ENCODE assay signal across 8 cellular contexts in the genomic region with DNA sequence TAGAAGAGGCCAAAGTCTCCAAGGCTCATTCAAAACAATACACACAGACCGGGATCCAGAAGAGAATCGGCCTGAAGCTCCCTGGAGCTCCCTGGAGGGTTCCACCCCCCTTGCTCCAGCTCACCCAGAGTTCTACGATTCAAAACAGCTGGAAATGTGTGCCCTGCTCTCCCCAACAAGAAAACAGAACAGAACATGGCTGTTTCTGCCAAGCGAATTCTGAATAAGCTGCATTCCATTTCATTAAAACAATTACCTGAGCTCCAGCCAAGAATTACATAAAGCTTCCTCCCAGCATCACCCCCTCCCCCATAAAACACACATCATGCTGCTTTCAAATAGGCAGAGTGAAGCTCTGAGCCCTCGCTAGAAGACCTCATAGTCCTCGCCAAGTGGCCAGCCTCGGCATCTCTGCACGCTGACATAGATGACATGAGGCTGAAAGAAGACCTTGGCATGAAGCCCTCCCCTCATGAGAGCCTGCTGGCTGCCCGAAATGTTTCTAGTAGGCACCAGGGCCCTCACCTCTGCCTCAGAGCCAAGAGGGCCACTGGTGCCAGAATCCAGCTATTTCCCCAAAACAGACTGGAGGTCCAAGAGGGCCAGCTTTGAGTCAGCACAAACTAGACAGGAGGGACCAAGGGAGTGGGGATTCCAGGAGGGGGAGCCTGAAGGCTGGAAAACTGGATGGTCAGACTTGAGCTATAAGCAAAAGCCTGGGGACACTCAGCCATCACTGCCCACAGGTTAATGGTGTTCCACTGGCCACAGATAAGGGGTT. TPM values are rescaled to one million over a fixed set of nuclear protein-coding genes. Genes with fewer than 3 reads are reported as not detected.
DNase-seq lines count a peak whose midpoint lies in the region.

No MANE protein-coding gene starts in this region.

- H3K4me1 ChIP-seq in trophoblast cell (ENCODE audit: control insufficient read depth in 1 of 2, insufficient read depth in 2 of 2, low read length in 2 of 2) (peaks cover 22 to 27% of the 10 kb centered on the region in 2 experiments), SJCRH30 (peaks cover 15% of the 10 kb centered on the region; the same call in 1 of the 2 replicates)

- no peak overlapping the region for H2BK12ac ChIP-seq in trophoblast cell (ENCODE audit: low read length)

- H2BK120ac ChIP-seq in trophoblast cell (ENCODE audit: insufficient read depth, low read length, poor library complexity), result no peak overlapping the region

- H3K27ac Mint-ChIP-seq in activated T-helper 1 cell treated with anti-CD3 and anti-CD28 coated beads, Interleukin-12 subunit alpha, Interleukin-12 subunit beta, Interleukin-2, Interleukin-4 antibody, amounts not matched to agents 30 ng/mL and 10 ng/mL and 1 ng/mL, durations not matched to agents 14 hours and 24 hours and 36 hours, result peak overlapping the region; percentile 22

- WGBS in trophoblast cell (ENCODE audit: extremely low coverage, insufficient coverage, insufficient read length), result no CpG with 5 or more reads among the region's 9 CpGs

- H3K14ac ChIP-seq in trophoblast cell (ENCODE audit: low read length), result no peak overlapping the region

- H3K9me3 Mint-ChIP-seq in activated T-helper 1 cell treated with anti-CD3 and anti-CD28 coated beads, Interleukin-12 subunit alpha, Interleukin-12 subunit beta, Interleukin-2, Interleukin-4 antibody, amounts not matched to agents 30 ng/mL and 10 ng/mL and 1 ng/mL, durations not matched to agents 14 hours and 24 hours and 36 hours, result no peaks in the 10 kb centered on the region

- H3K27ac ChIP-seq in trophoblast cell (ENCODE audit: low read depth, low read length) (no peak overlapping the region), SJCRH30 (no peak overlapping the region)

- H3K36me3 ChIP-seq in trophoblast cell (ENCODE audit: control insufficient read depth in 1 of 2, insufficient read depth in 2 of 2, low read length in 2 of 2) (peaks cover 6 to 13% of the 10 kb centered on the region in 2 experiments), SJCRH30 (peaks cover 9% of the 10 kb centered on the region; the same call in 1 of the 2 replicates)

- DNase-seq in GM04503 (ENCODE audit: low read depth) (peak; percentile 95), glomerular visceral epithelial cell (ENCODE audit: extremely low spot score) (peak; percentile 72), trophoblast cell (no peak), SJCRH30 (no peak), COLO668 (lab: John Stamatoyannopoulos, UW; ENCODE audit: unreplicated experiment) (no peak), KG1 (lab: John Stamatoyannopoulos, UW) (no peak), SHP77 (lab: John Stamatoyannopoulos, UW) (no peak)
- no peak for DNase-seq in activated T-helper 1 cell treated with anti-CD3 and anti-CD28 coated beads, Interleukin-12 subunit alpha, Interleukin-12 subunit beta, Interleukin-2, Interleukin-4 antibody, amounts not matched to agents 30 ng/mL and 10 ng/mL and 1 ng/mL, durations not matched to agents 14 hours and 24 hours and 36 hours (ENCODE audit: low spot score)

- H3K9me3 ChIP-seq in trophoblast cell (ENCODE audit: insufficient read depth, low read depth, low read length), result no peaks in the 10 kb centered on the region
- H3K9me3 ChIP-seq in SJCRH30 (replicated peaks), result no peaks in the 10 kb centered on the region

- no peak overlapping the region for H2BK5ac ChIP-seq in trophoblast cell (ENCODE audit: low read depth, low read length, poor library complexity)

- no peak overlapping the region for H4K12ac ChIP-seq in trophoblast cell (ENCODE audit: low read depth, low read length)

- H3K27me3 ChIP-seq in trophoblast cell (ENCODE audit: insufficient read depth, low read length), result no peaks in the 10 kb centered on the region
- H3K27me3 ChIP-seq in SJCRH30, result no peaks in the 10 kb centered on the region

- no peak overlapping the region for H3K4me3 ChIP-seq in trophoblast cell (ENCODE audit: low read depth, low read length)
- H3K4me3 ChIP-seq in SJCRH30, result no peak overlapping the region

- H3K4me2 ChIP-seq in trophoblast cell (ENCODE audit: low read length), result no peak overlapping the region

- no peak overlapping the region for H3K9ac ChIP-seq in trophoblast cell (ENCODE audit: low read length)

- peaks cover 16% of the 10 kb centered on the region for H3K36me3 Mint-ChIP-seq in activated T-helper 1 cell treated with anti-CD3 and anti-CD28 coated beads, Interleukin-12 subunit alpha, Interleukin-12 subunit beta, Interleukin-2, Interleukin-4 antibody, amounts not matched to agents 30 ng/mL and 10 ng/mL and 1 ng/mL, durations not matched to agents 14 hours and 24 hours and 36 hours (ENCODE audit: low read depth)

- peaks cover 4% of the 10 kb centered on the region for H3K79me1 ChIP-seq in trophoblast cell (ENCODE audit: low read length)

- H3K23ac ChIP-seq in trophoblast cell (ENCODE audit: low read length), result no peak overlapping the region

- no peak overlapping the region for H2AFZ ChIP-seq in trophoblast cell (ENCODE audit: insufficient read depth, low read length, poor library complexity)

- no peak overlapping the region for H4K8ac ChIP-seq in trophoblast cell (ENCODE audit: low read depth, low read length)

- H3K4me3 Mint-ChIP-seq in activated T-helper 1 cell treated with anti-CD3 and anti-CD28 coated beads, Interleukin-12 subunit alpha, Interleukin-12 subunit beta, Interleukin-2, Interleukin-4 antibody, amounts not matched to agents 30 ng/mL and 10 ng/mL and 1 ng/mL, durations not matched to agents 14 hours and 24 hours and 36 hours, result no peak overlapping the region

- H3K18ac ChIP-seq in trophoblast cell (ENCODE audit: low read length), result no peak overlapping the region

- intact Hi-C loops in activated T-helper 1 cell treated with anti-CD3 and anti-CD28 coated beads, Interleukin-12 subunit alpha, Interleukin-12 subunit beta, Interleukin-2, Interleukin-4 antibody, amounts not matched to agents 30 ng/mL and 10 ng/mL and 1 ng/mL, durations not matched to agents 14 hours and 24 hours and 36 hours (cut with micrococcal nuclease), result no loop called here

- peaks cover 92% of the 10 kb centered on the region for H3K4me1 Mint-ChIP-seq in activated T-helper 1 cell treated with anti-CD3 and anti-CD28 coated beads, Interleukin-12 subunit alpha, Interleukin-12 subunit beta, Interleukin-2, Interleukin-4 antibody, amounts not matched to agents 30 ng/mL and 10 ng/mL and 1 ng/mL, durations not matched to agents 14 hours and 24 hours and 36 hours (ENCODE audit: low read depth)

- H3K27me3 Mint-ChIP-seq in activated T-helper 1 cell treated with anti-CD3 and anti-CD28 coated beads, Interleukin-12 subunit alpha, Interleukin-12 subunit beta, Interleukin-2, Interleukin-4 antibody, amounts not matched to agents 30 ng/mL and 10 ng/mL and 1 ng/mL, durations not matched to agents 14 hours and 24 hours and 36 hours (ENCODE audit: insufficient read depth), result no peaks in the 10 kb centered on the region

- peaks cover 40% of the 10 kb centered on the region for H3K79me2 ChIP-seq in trophoblast cell (ENCODE audit: control insufficient read depth, insufficient read depth, low read length, poor library complexity)

- no peak overlapping the region for H2AK5ac ChIP-seq in trophoblast cell (ENCODE audit: low read length)

- H4K91ac ChIP-seq in trophoblast cell (ENCODE audit: low read depth, low read length), result no peak overlapping the region

- H3K4ac ChIP-seq in trophoblast cell (ENCODE audit: low read depth, low read length), result peak overlapping the region; percentile 91

RNA-seq across cellular contexts. Expression of a gene that starts 8.3 kb away (rescaled TPM):
- total RNA-seq in activated T-helper 1 cell treated with anti-CD3 and anti-CD28 coated beads, Interleukin-12 subunit alpha, Interleukin-12 subunit beta, Interleukin-2, Interleukin-4 antibody, amounts not matched to agents 30 ng/mL and 10 ng/mL and 1 ng/mL, durations not matched to agents 14 hours and 24 hours and 36 hours, result 53.0 and 57.7 TPM in 2 replicates
- 99.6 and 100 TPM in 2 replicates for polyA plus RNA-seq in trophoblast cell (2013)
- total RNA-seq in SJCRH30 (2014; rRNA removed; shearing (Covaris generic)), result 23.2 and 29.7 TPM in 2 replicates

RNA-seq across cellular contexts. Expression of a gene that starts 34.5 kb away (rescaled TPM):
- total RNA-seq in activated T-helper 1 cell treated with anti-CD3 and anti-CD28 coated beads, Interleukin-12 subunit alpha, Interleukin-12 subunit beta, Interleukin-2, Interleukin-4 antibody, amounts not matched to agents 30 ng/mL and 10 ng/mL and 1 ng/mL, durations not matched to agents 14 hours and 24 hours and 36 hours, result 5,055 and 7,832 TPM in 2 replicates
- polyA plus RNA-seq in trophoblast cell (2013), result not detected in 2 replicates
- under 0.01 TPM in 1 of 2 replicates, not detected in the other for total RNA-seq in SJCRH30 (2014; rRNA removed; shearing (Covaris generic))

RNA-seq across cellular contexts. Expression of a gene that starts 35.8 kb away (rescaled TPM):
- total RNA-seq in activated T-helper 1 cell treated with anti-CD3 and anti-CD28 coated beads, Interleukin-12 subunit alpha, Interleukin-12 subunit beta, Interleukin-2, Interleukin-4 antibody, amounts not matched to agents 30 ng/mL and 10 ng/mL and 1 ng/mL, durations not matched to agents 14 hours and 24 hours and 36 hours, result 2,369 and 3,474 TPM in 2 replicates
- polyA plus RNA-seq in trophoblast cell (2013), result not detected in 2 replicates
- under 0.01 TPM in 2 replicates for total RNA-seq in SJCRH30 (2014; rRNA removed; shearing (Covaris generic))

RNA-seq across cellular contexts. Expression of a gene that starts 44.9 kb away (rescaled TPM):
- total RNA-seq in activated T-helper 1 cell treated with anti-CD3 and anti-CD28 coated beads, Interleukin-12 subunit alpha, Interleukin-12 subunit beta, Interleukin-2, Interleukin-4 antibody, amounts not matched to agents 30 ng/mL and 10 ng/mL and 1 ng/mL, durations not matched to agents 14 hours and 24 hours and 36 hours, result 1.0 and 1.7 TPM in 2 replicates
- polyA plus RNA-seq in trophoblast cell (2013), result 3.2 and 4.4 TPM in 2 replicates
- total RNA-seq in SJCRH30 (2014; rRNA removed; shearing (Covaris generic)), result 4.0 and 5.5 TPM in 2 replicates

RNA-seq across cellular contexts. Expression of a gene that starts 56.3 kb away (rescaled TPM):
- total RNA-seq in activated T-helper 1 cell treated with anti-CD3 and anti-CD28 coated beads, Interleukin-12 subunit alpha, Interleukin-12 subunit beta, Interleukin-2, Interleukin-4 antibody, amounts not matched to agents 30 ng/mL and 10 ng/mL and 1 ng/mL, durations not matched to agents 14 hours and 24 hours and 36 hours, result 2,459 and 2,531 TPM in 2 replicates
- 2,531 and 2,584 TPM in 2 replicates for polyA plus RNA-seq in trophoblast cell (2013)
- 2,854 and 3,078 TPM in 2 replicates for total RNA-seq in SJCRH30 (2014; rRNA removed; shearing (Covaris generic))

Comparison
In these comparisons a context has a peak if more than half of its experiments do, and no peak if none do; other contexts are left out.
1. DNase-seq: peak in GM04503 (single experiment) and glomerular visceral epithelial cell (single experiment); none in activated T-helper 1 cell treated with anti-CD3 and anti-CD28 coated beads, Interleukin-12 subunit alpha, Interleukin-12 subunit beta, Interleukin-2, Interleukin-4 antibody, amounts not matched to agents 30 ng/mL and 10 ng/mL and 1 ng/mL, durations not matched to agents 14 hours and 24 hours and 36 hours (single experiment), trophoblast cell (0 of 2), SJCRH30 (0 of 2), COLO668 (single experiment), KG1 (single experiment) and SHP77 (0 of 2).
2. RNA of a gene that starts 34.5 kb away (total RNA-seq): 5,055 to 7,832 TPM in activated T-helper 1 cell treated with anti-CD3 and anti-CD28 coated beads, Interleukin-12 subunit alpha, Interleukin-12 subunit beta, Interleukin-2, Interleukin-4 antibody, amounts not matched to agents 30 ng/mL and 10 ng/mL and 1 ng/mL, durations not matched to agents 14 hours and 24 hours and 36 hours; under 0.01 TPM in SJCRH30; every median in the first group is over 1,000 times any median in the second.
3. RNA of a gene that starts 35.8 kb away (total RNA-seq): 2,369 to 3,474 TPM in activated T-helper 1 cell treated with anti-CD3 and anti-CD28 coated beads, Interleukin-12 subunit alpha, Interleukin-12 subunit beta, Interleukin-2, Interleukin-4 antibody, amounts not matched to agents 30 ng/mL and 10 ng/mL and 1 ng/mL, durations not matched to agents 14 hours and 24 hours and 36 hours; under 0.01 TPM in SJCRH30; every median in the first group is over 1,000 times any median in the second.